Comparison of ENCODE assay signal across 2 cellular contexts in the genomic region with DNA sequence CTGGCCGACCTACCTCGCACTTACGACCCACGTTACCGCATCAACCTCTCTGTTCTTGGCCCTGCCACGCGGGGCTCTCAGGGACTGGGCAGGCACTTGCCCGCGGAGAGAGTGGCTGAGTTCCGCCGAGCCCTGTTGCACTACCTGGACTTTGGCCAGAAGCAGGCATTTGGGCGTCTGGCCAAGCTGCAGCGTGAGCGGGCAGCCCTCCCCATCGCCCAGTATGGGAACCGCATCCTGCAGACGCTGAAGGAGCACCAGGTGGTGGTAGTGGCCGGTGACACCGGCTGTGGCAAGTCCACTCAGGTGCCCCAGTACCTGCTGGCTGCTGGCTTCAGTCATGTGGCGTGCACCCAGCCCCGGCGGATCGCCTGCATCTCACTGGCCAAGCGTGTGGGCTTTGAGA.
A peak's percentile ranks its signal among the peaks of the same experiment; 100 is the strongest.
TF ChIP-seq lines count a peak whose summit lies in the region.

No MANE protein-coding gene starts in this region.

TF ChIP-seq in K562, 482 proteins besides CTCF, POLR2A, EP300 and RAD21:
- 0 out of 2 replicates have a peak, but pooled peaks have one; percentile 32 for TF ChIP-seq POLR2G (IDR thresholded peaks at IDR 0.05; ENCODE audit: low read depth, low read length)
- TF ChIP-seq CCNT2 (IDR thresholded peaks at IDR 0.05; ENCODE audit: borderline replicate concordance, extremely low read depth, insufficient read length, low read depth, low read length): no peak
- no peak for TF ChIP-seq NRF1 (conservative IDR thresholded peaks at IDR 0.05 in 1 of 2, IDR thresholded peaks at IDR 0.05 in 1 of 2)
- peak; percentile 51 for TF ChIP-seq RBFOX2 (IDR thresholded peaks at IDR 0.05; ENCODE audit: low read depth, low read length)
- no peak for TF ChIP-seq ATF1 (CRISPR knock-in tag; IDR thresholded peaks at IDR 0.05)
- TF ChIP-seq ATF1 (tag; IDR thresholded peaks at IDR 0.05): no peak
- no peak for TF ChIP-seq ZEB2 (IDR thresholded peaks at IDR 0.05)
- no peak for TF ChIP-seq TAF1 (IDR thresholded peaks at IDR 0.05; ENCODE audit: control insufficient read depth, extremely low read depth, insufficient read depth, low read length, severe bottlenecking)
- no peak for TF ChIP-seq NUFIP1 (IDR thresholded peaks at IDR 0.05; ENCODE audit: partially characterized antibody)
- no peak for TF ChIP-seq ZNF444 (CRISPR knock-in tag; IDR thresholded peaks at IDR 0.05)
- TF ChIP-seq ZNF146 (CRISPR knock-in tag; IDR thresholded peaks at IDR 0.05; ENCODE audit: unreplicated experiment): no peak
- no peak for TF ChIP-seq AFF4 (CRISPR knock-in tag; IDR thresholded peaks at IDR 0.05)
- TF ChIP-seq, protein P1, sequence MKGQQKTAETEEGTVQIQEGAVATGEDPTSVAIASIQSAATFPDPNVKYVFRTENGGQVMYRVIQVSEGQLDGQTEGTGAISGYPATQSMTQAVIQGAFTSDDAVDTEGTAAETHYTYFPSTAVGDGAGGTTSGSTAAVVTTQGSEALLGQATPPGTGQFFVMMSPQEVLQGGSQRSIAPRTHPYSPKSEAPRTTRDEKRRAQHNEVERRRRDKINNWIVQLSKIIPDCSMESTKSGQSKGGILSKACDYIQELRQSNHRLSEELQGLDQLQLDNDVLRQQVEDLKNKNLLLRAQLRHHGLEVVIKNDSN (CRISPR knock-in tag; IDR thresholded peaks at IDR 0.05): no peak

TF ChIP-seq in liver, 16 proteins besides CTCF, POLR2A, EP300 and RAD21:
- TF ChIP-seq ZBTB33 (IDR thresholded peaks at IDR 0.05) (no peak), NR2F2 (IDR thresholded peaks at IDR 0.05) (no peak), RXRA (IDR thresholded peaks at IDR 0.05) (no peak), TAF1 (conservative IDR thresholded peaks at IDR 0.05) (no peak), HNF4G (IDR thresholded peaks at IDR 0.05) (no peak), HNF4A (conservative IDR thresholded peaks at IDR 0.05) (peak; percentile 71 to 74), JUND (IDR thresholded peaks at IDR 0.05) (no peak), EGR1 (IDR thresholded peaks at IDR 0.05; ENCODE audit: low read depth in 2 of 2) (no peak), FOXA2 (IDR thresholded peaks at IDR 0.05) (no peak), SP1 (IDR thresholded peaks at IDR 0.05) (peak; percentile 54), YY1 (IDR thresholded peaks at IDR 0.05) (no peak), GABPA (IDR thresholded peaks at IDR 0.05 in 1 of 2, conservative IDR thresholded peaks at IDR 0.05 in 1 of 2) (no peak), FOXA1 (IDR thresholded peaks at IDR 0.05) (no peak)
- TF ChIP-seq, protein P2, sequence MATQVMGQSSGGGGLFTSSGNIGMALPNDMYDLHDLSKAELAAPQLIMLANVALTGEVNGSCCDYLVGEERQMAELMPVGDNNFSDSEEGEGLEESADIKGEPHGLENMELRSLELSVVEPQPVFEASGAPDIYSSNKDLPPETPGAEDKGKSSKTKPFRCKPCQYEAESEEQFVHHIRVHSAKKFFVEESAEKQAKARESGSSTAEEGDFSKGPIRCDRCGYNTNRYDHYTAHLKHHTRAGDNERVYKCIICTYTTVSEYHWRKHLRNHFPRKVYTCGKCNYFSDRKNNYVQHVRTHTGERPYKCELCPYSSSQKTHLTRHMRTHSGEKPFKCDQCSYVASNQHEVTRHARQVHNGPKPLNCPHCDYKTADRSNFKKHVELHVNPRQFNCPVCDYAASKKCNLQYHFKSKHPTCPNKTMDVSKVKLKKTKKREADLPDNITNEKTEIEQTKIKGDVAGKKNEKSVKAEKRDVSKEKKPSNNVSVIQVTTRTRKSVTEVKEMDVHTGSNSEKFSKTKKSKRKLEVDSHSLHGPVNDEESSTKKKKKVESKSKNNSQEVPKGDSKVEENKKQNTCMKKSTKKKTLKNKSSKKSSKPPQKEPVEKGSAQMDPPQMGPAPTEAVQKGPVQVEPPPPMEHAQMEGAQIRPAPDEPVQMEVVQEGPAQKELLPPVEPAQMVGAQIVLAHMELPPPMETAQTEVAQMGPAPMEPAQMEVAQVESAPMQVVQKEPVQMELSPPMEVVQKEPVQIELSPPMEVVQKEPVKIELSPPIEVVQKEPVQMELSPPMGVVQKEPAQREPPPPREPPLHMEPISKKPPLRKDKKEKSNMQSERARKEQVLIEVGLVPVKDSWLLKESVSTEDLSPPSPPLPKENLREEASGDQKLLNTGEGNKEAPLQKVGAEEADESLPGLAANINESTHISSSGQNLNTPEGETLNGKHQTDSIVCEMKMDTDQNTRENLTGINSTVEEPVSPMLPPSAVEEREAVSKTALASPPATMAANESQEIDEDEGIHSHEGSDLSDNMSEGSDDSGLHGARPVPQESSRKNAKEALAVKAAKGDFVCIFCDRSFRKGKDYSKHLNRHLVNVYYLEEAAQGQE (IDR thresholded peaks at IDR 0.05): no peak
- TF ChIP-seq, protein P3, sequence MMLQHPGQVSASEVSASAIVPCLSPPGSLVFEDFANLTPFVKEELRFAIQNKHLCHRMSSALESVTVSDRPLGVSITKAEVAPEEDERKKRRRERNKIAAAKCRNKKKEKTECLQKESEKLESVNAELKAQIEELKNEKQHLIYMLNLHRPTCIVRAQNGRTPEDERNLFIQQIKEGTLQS (IDR thresholded peaks at IDR 0.05): no peak
- TF ChIP-seq, protein P4, sequence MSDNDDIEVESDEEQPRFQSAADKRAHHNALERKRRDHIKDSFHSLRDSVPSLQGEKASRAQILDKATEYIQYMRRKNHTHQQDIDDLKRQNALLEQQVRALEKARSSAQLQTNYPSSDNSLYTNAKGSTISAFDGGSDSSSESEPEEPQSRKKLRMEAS (IDR thresholded peaks at IDR 0.05): no peak
